In genomic region chr15:40045572-40046217, GRCh38 we compare ENCODE assay signal across 8 cellular contexts. TPM values are rescaled to one million over a fixed set of nuclear protein-coding genes. Genes with fewer than 3 reads are reported as not detected.
A peak's percentile ranks its signal among the peaks of the same experiment; 100 is the strongest.
DNase-seq lines count a peak whose midpoint lies in the region; FAIRE-seq and TF ChIP-seq lines count a peak whose summit lies in the region.

No MANE protein-coding gene starts in this region.

- no peaks in the 10 kb centered on the region for H4K20me1 ChIP-seq in Loucy (ENCODE audit: insufficient read depth, low read length, poor library complexity, severe bottlenecking)

- TF ChIP-seq POLR2A in esophagus muscularis mucosa (IDR thresholded peaks at IDR 0.05; ENCODE audit: low read depth): no peak
- no peak for TF ChIP-seq POLR2A in GM12892 (IDR thresholded peaks at IDR 0.05; ENCODE audit: low read depth, low read length)

- H3K9ac ChIP-seq in Loucy (ENCODE audit: low read depth, low read length, poor library complexity, severe bottlenecking) (peak overlapping the region; percentile 53), skeletal muscle tissue (ENCODE audit: low read depth in 1 of 3, low read length in 3 of 3) (peak overlapping the region in 2 of 3 donors; percentile 38 to 71)

- H3K79me2 ChIP-seq in Loucy (ENCODE audit: insufficient read depth, low read length): no peaks in the 10 kb centered on the region

- FAIRE-seq in GM12892 (lab: Jason Lieb, UNC): no peak

- H3K4me2 ChIP-seq in Loucy (ENCODE audit: low read depth, low read length, poor library complexity, severe bottlenecking): peak overlapping the region; percentile 63

- 72% methylated on average over 6 of the region's 6 CpGs for WGBS in esophagus muscularis mucosa

- no peak for TF ChIP-seq EP300 in esophagus muscularis mucosa (IDR thresholded peaks at IDR 0.05)

- peak overlapping the region; percentile 52 for H3K4me3 ChIP-seq in Loucy (ENCODE audit: low read length, poor library complexity, severe bottlenecking)
- peak overlapping the region in 1 of 4 donors; percentile 0 for H3K4me3 ChIP-seq in esophagus muscularis mucosa
- H3K4me3 ChIP-seq in skeletal muscle tissue (ENCODE audit: low read length in 3 of 3): no peak overlapping the region

- TF ChIP-seq CTCF in Loucy (conservative IDR thresholded peaks at IDR 0.05; ENCODE audit: low read length) (no peak), esophagus muscularis mucosa (IDR thresholded peaks at IDR 0.05) (no peak)

- H3K27me3 ChIP-seq in Loucy (ENCODE audit: insufficient read depth, low read length, poor library complexity, severe bottlenecking): no peaks in the 10 kb centered on the region
- no peaks in the 10 kb centered on the region for H3K27me3 ChIP-seq in esophagus muscularis mucosa
- H3K27me3 ChIP-seq in skeletal muscle tissue (ENCODE audit: control insufficient read depth in 3 of 3, insufficient read depth in 3 of 3, low read length in 3 of 3): no peaks in the 10 kb centered on the region

- H2AFZ ChIP-seq in Loucy (ENCODE audit: low read length): peak overlapping the region; percentile 80

- H3K9me2 ChIP-seq in Loucy (replicated peaks; ENCODE audit: low read depth, low read length): no peaks in the 10 kb centered on the region

- peak; percentile 4 for DNase-seq in NCI-H748 (lab: John Stamatoyannopoulos, UW; ENCODE audit: unreplicated experiment)
- no peak for DNase-seq in NCI-H748 treated with DMSO at 0.1 percent for 48 hours (lab: John Stamatoyannopoulos, UW)
- peak; percentile 66 for DNase-seq in esophagus muscularis mucosa (ENCODE audit: extremely low spot score)
- no peak for DNase-seq in GM12892 (ENCODE audit: insufficient read length)
- no peak for DNase-seq in SIG-M5 (lab: John Stamatoyannopoulos, UW)
- DNase-seq in NCI-H510A (lab: John Stamatoyannopoulos, UW): no peak

- H3K4me1 ChIP-seq in Loucy (ENCODE audit: insufficient read depth, low read length, poor library complexity, severe bottlenecking): peaks cover 58% of the 10 kb centered on the region
- H3K4me1 ChIP-seq in esophagus muscularis mucosa: peaks cover 38 to 52% (median 45%) of the 10 kb centered on the region in 4 donors
- H3K4me1 ChIP-seq in skeletal muscle tissue (ENCODE audit: control insufficient read depth in 3 of 3, insufficient read depth in 3 of 3, low read length in 3 of 3): peaks cover 31 to 49% (median 35%) of the 10 kb centered on the region in 3 donors

- H3K9me3 ChIP-seq in Loucy (ENCODE audit: insufficient read depth, low read depth, low read length) (no peaks in the 10 kb centered on the region), esophagus muscularis mucosa (no peaks in the 10 kb centered on the region), skeletal muscle tissue (ENCODE audit: control insufficient read depth in 3 of 3, low read length in 3 of 3) (no peaks in the 10 kb centered on the region)

- H3K36me3 ChIP-seq in Loucy (ENCODE audit: insufficient read depth, low read length) (no peaks in the 10 kb centered on the region), esophagus muscularis mucosa (peaks cover 0 to 7% (median 0%) of the 10 kb centered on the region in 4 donors), skeletal muscle tissue (ENCODE audit: control insufficient read depth in 3 of 3, insufficient read depth in 3 of 3, low read length in 3 of 3) (peaks cover 0 to 6% (median 2%) of the 10 kb centered on the region in 3 donors)

- no peaks in the 10 kb centered on the region for H3F3A ChIP-seq in Loucy (ENCODE audit: low read depth)

- H3K27ac ChIP-seq in esophagus muscularis mucosa (replicated peaks in 1 of 4) (peak overlapping the region; percentile 31 to 57 (median 57)), skeletal muscle tissue (ENCODE audit: low read depth, low read length) (peak overlapping the region; percentile 16)

- intact Hi-C loops in esophagus muscularis mucosa (cut with DNase I): loop anchor here (2.0 to 5.0 kb wide), 2 partner anchors 112 to 229 kb away; no protein-coding TSS in a partner anchor

RNA-seq across cellular contexts. Expression of gene SRP14, which starts 6.7 kb away (rescaled TPM):
- total RNA-seq in esophagus muscularis mucosa (100 to 1,000 TPM; 262 to 412 (median 301) TPM), skeletal muscle tissue (72.5 TPM)
- 488 TPM for polyA plus RNA-seq in GM12892 (2012; ENCODE audit: missing spikeins)

Comparison
In these comparisons a context has a peak if more than half of its experiments do, and no peak if none do; other contexts are left out.
1. DNase-seq: peak in NCI-H748 (single experiment) and esophagus muscularis mucosa (single experiment); none in NCI-H748 treated with DMSO at 0.1 percent for 48 hours (single experiment), GM12892 (single experiment), SIG-M5 (single experiment) and NCI-H510A (single experiment).